17 cellular contexts compared by ENCODE assay signal in genomic region chr1:158024737-158025136, GRCh38. TPM values are rescaled to one million over a fixed set of nuclear protein-coding genes. Genes with fewer than 3 reads are reported as not detected.
DNase-seq lines count a peak whose midpoint lies in the region; ATAC-seq and TF ChIP-seq lines count a peak whose summit lies in the region.
"Had no signal": no experiment of that assay in that cellular context is flagged by ENCODE, and none has a peak within 500 bp of the region (broad histone marks: within the 10 kb centered on the region; RNA-seq: fewer than 3 reads in every experiment).

No MANE protein-coding gene starts in this region.

- no peak overlapping the region for H2BK20ac ChIP-seq in H9 (ENCODE audit: low read depth, low read length, poor library complexity, severe bottlenecking)

- H3K36me3 ChIP-seq in ascending aorta (no peaks in the 10 kb centered on the region), lung (ENCODE audit: control insufficient read depth in 2 of 2, insufficient read depth in 2 of 2, low read length in 2 of 2) (no peaks in the 10 kb centered on the region), spleen (no peaks in the 10 kb centered on the region)
- H3K36me3 ChIP-seq: cardiac muscle cell had no signal

- H3K14ac ChIP-seq in H9 (ENCODE audit: insufficient read depth, low read length), result no peak overlapping the region

- intact Hi-C loops in ascending aorta (cut with DNase I) (no loop called here), spleen (cut with DNase I; ENCODE audit: low total_unique reads) (no loop called here)

- no peak overlapping the region for H3K27ac ChIP-seq in H9 (ENCODE audit: insufficient read length, low read depth, low read length)
- peak overlapping the region; percentile 92 to 99 for H3K27ac ChIP-seq in ascending aorta
- H3K27ac ChIP-seq in lung (ENCODE audit: low read depth in 1 of 2, low read length in 1 of 2), result peak overlapping the region; percentile 21 to 22
- peak overlapping the region in 5 of 8 donors; percentile 20 to 67 (median 50) for H3K27ac ChIP-seq in spleen
- H3K27ac ChIP-seq: cardiac muscle cell had no signal

- H2BK5ac ChIP-seq in H9 (ENCODE audit: insufficient read length, low read length), result no peak overlapping the region

- H3K56ac ChIP-seq in H9 (ENCODE audit: insufficient read length, low read depth, low read length), result no peak overlapping the region

- no peaks in the 10 kb centered on the region for H4K20me1 ChIP-seq in H9 (ENCODE audit: control insufficient read depth, insufficient read depth, insufficient read length)

- no peaks in the 10 kb centered on the region for H3K79me1 ChIP-seq in H9 (ENCODE audit: insufficient read depth, low read depth, low read length, poor library complexity, severe bottlenecking)

- H2BK12ac ChIP-seq in H9 (ENCODE audit: insufficient read length, low read depth, low read length), result no peak overlapping the region

- no peak overlapping the region for H3K9ac ChIP-seq in H9 (ENCODE audit: extremely low read depth, insufficient read length, low read length)

- no peaks in the 10 kb centered on the region for H3K9me3 Mint-ChIP-seq in H9
- H3K9me3 Mint-ChIP-seq in stimulated activated naive B cell treated with anti-CD40 and anti-IgM and Interleukin-4, amounts not matched to agents 10 μg/mL and 1 μg/mL and 100 μg/mL, for 72 hours, result no peaks in the 10 kb centered on the region

- no peak overlapping the region for H3T11ph ChIP-seq in H9 (ENCODE audit: low read length)

- no peak overlapping the region for H3K4ac ChIP-seq in H9 (ENCODE audit: low read depth, low read length)

- H2BK120ac ChIP-seq in H9 (ENCODE audit: low read depth, low read length, poor library complexity, severe bottlenecking), result no peak overlapping the region

- H4K5ac ChIP-seq in H9 (ENCODE audit: insufficient read length, low read depth, low read length), result no peak overlapping the region

- H3K27ac Mint-ChIP-seq in H9, result peak overlapping the region in 2 of 3 experiments; percentile 22 to 47; a peak in 3 of 7 replicates
- H3K27ac Mint-ChIP-seq in stimulated activated naive B cell treated with anti-CD40 and anti-IgM and Interleukin-4, amounts not matched to agents 10 μg/mL and 1 μg/mL and 100 μg/mL, for 72 hours, result no peak overlapping the region

- H3K36me3 Mint-ChIP-seq in H9 (ENCODE audit: insufficient read depth in 1 of 3, low read depth in 3 of 3), result no peaks in the 10 kb centered on the region; a peak in 1 of 7 replicates
- no peaks in the 10 kb centered on the region for H3K36me3 Mint-ChIP-seq in stimulated activated naive B cell treated with anti-CD40 and anti-IgM and Interleukin-4, amounts not matched to agents 10 μg/mL and 1 μg/mL and 100 μg/mL, for 72 hours

- no peak overlapping the region for H4K91ac ChIP-seq in H9 (ENCODE audit: insufficient read length, low read depth, low read length)

- H3K4me3 Mint-ChIP-seq in H9, result no peak overlapping the region
- H3K4me3 Mint-ChIP-seq in stimulated activated naive B cell treated with anti-CD40 and anti-IgM and Interleukin-4, amounts not matched to agents 10 μg/mL and 1 μg/mL and 100 μg/mL, for 72 hours, result no peak overlapping the region

- no peaks in the 10 kb centered on the region for H3K23me2 ChIP-seq in H9 (ENCODE audit: insufficient read length, low read depth, low read length, poor library complexity, severe bottlenecking)

- TF ChIP-seq POLR2A in spleen (IDR thresholded peaks at IDR 0.05), result no peak

- H3K27me3 ChIP-seq in H9 (ENCODE audit: insufficient read depth, low read length), result no peaks in the 10 kb centered on the region
- H3K27me3 ChIP-seq in ascending aorta, result no peaks in the 10 kb centered on the region
- H3K27me3 ChIP-seq in lung (ENCODE audit: control insufficient read depth, insufficient read depth), result no peaks in the 10 kb centered on the region
- H3K27me3 ChIP-seq in spleen (replicated peaks in 1 of 7), result peaks cover 0 to 5% (median 0%) of the 10 kb centered on the region in 7 donors
- H3K27me3 ChIP-seq: cardiac muscle cell had no signal

- H2AK5ac ChIP-seq in H9 (ENCODE audit: insufficient read length, low read length), result no peak overlapping the region

- peak overlapping the region in 1 of 2 donors; percentile 14 for H3K4me3 ChIP-seq in ascending aorta
- H3K4me3 ChIP-seq in lung, result no peak overlapping the region
- no peak overlapping the region for H3K4me3 ChIP-seq in spleen
- H3K4me3 ChIP-seq: cardiac muscle cell had no signal

- H3K9me3 ChIP-seq in H9 (ENCODE audit: control insufficient read depth, low read depth, low read length) (no peaks in the 10 kb centered on the region), ascending aorta (no peaks in the 10 kb centered on the region), lung (ENCODE audit: control insufficient read depth in 2 of 2, insufficient read depth in 1 of 2, low read length in 1 of 2) (no peaks in the 10 kb centered on the region), spleen (no peaks in the 10 kb centered on the region)

- H3K4me1 Mint-ChIP-seq in H9, result peaks cover 45 to 59% of the 10 kb centered on the region in 2 experiments
- H3K4me1 Mint-ChIP-seq in stimulated activated naive B cell treated with anti-CD40 and anti-IgM and Interleukin-4, amounts not matched to agents 10 μg/mL and 1 μg/mL and 100 μg/mL, for 72 hours, result no peaks in the 10 kb centered on the region

- no peak overlapping the region for H3K4me2 ChIP-seq in H9 (ENCODE audit: insufficient read depth, insufficient read length, low read length)

- H4K8ac ChIP-seq in H9 (replicated peaks; ENCODE audit: insufficient read length, low read depth, low read length), result no peak overlapping the region

- no peak overlapping the region for H2AFZ ChIP-seq in H9 (ENCODE audit: low read length)

- no peaks in the 10 kb centered on the region for H3K27me3 Mint-ChIP-seq in H9 (ENCODE audit: low read depth)
- peaks cover 19 to 21% of the 10 kb centered on the region in 2 donors for H3K27me3 Mint-ChIP-seq in stimulated activated naive B cell treated with anti-CD40 and anti-IgM and Interleukin-4, amounts not matched to agents 10 μg/mL and 1 μg/mL and 100 μg/mL, for 72 hours

- H3K4me1 ChIP-seq in H9 (ENCODE audit: insufficient read depth, low read length) (peaks cover 17% of the 10 kb centered on the region), ascending aorta (peaks cover 40 to 63% of the 10 kb centered on the region in 2 donors), lung (ENCODE audit: control insufficient read depth in 2 of 2, insufficient read depth in 2 of 2, low read length in 2 of 2) (peaks cover 0 to 17% of the 10 kb centered on the region in 2 donors), spleen (peaks cover 2 to 43% (median 16%) of the 10 kb centered on the region in 6 donors)

- no peak for DNase-seq in H9
- peak in 1 of 2 donors; percentile 82 for DNase-seq in ascending aorta (ENCODE audit: low spot score in 2 of 2)
- DNase-seq in lung (ENCODE audit: low spot score), result no peak
- DNase-seq in spleen, result no peak
- DNase-seq in C1 segment of cervical spinal cord (lab: John Stamatoyannopoulos, UW), result no peak
- no peak for DNase-seq in stimulated activated naive B cell treated with anti-CD40 and anti-IgM and Interleukin-4, amounts not matched to agents 10 μg/mL and 1 μg/mL and 100 μg/mL, for 72 hours
- no peak for DNase-seq in NCI-H1417 (lab: John Stamatoyannopoulos, UW)
- DNase-seq in iPS-NIHi11 (ENCODE audit: low spot score), result no peak
- DNase-seq: activated naive CD4-positive, alpha-beta T cell; NCI-H1436 treated with DMSO at 0.1 percent for 48 hours; NCI-H510A; PC-3; stimulated activated CD4-positive, alpha-beta T cell treated with anti-CD3 and anti-CD28 coated beads, Interleukin-15, amount 100 ng/mL, for 24 hours; substantia nigra; SW 1271 had no signal

- no peak for TF ChIP-seq CTCF in H9 (conservative IDR thresholded peaks at IDR 0.05)
- no peak for TF ChIP-seq CTCF in ascending aorta (IDR thresholded peaks at IDR 0.05)
- TF ChIP-seq CTCF in lung (IDR thresholded peaks at IDR 0.05; ENCODE audit: control extremely low read depth, extremely low read depth), result no peak
- TF ChIP-seq CTCF in spleen (IDR thresholded peaks at IDR 0.05 in 8 of 11, conservative IDR thresholded peaks at IDR 0.05 in 3 of 11), result no peak

- H3K23ac ChIP-seq in H9 (ENCODE audit: insufficient read length, low read depth, low read length), result no peak overlapping the region

- H2BK15ac ChIP-seq in H9 (ENCODE audit: low read depth, low read length), result no peak overlapping the region

- WGBS in H9 (ENCODE audit: extremely low coverage, insufficient read length, low lambda C conversion rate), result no CpG with 5 or more reads among the region's 7 CpGs
- 83 to 84% methylated on average over 7 of the region's 7 CpGs for WGBS in lung, 2 donors
- WGBS in spleen, 5 donors, result 66 to 87% (median 76%) methylated on average over 7 of the region's 7 CpGs

- H3K18ac ChIP-seq in H9 (ENCODE audit: insufficient read length, low read depth, low read length), result no peak overlapping the region

- ATAC-seq in lung (ENCODE audit: insufficient read depth, low FRiP score), result no peak
- ATAC-seq in stimulated activated naive B cell treated with anti-CD40 and anti-IgM and Interleukin-4, amounts not matched to agents 10 μg/mL and 1 μg/mL and 100 μg/mL, for 72 hours (replicated peaks), result no peak
- ATAC-seq: activated CD4-positive, CD25-positive, alpha-beta regulatory T cell treated with anti-CD3 and anti-CD28 coated beads, Interleukin-2, amount 50 U/mL, for 24 hours had no signal

- peaks cover 5% of the 10 kb centered on the region; the same call in 1 of the 2 replicates for H3K79me2 ChIP-seq in H9 (ENCODE audit: insufficient read depth, low read length)

RNA-seq across cellular contexts. Expression of gene KIRREL1, which starts 31.3 kb away (rescaled TPM):
- total RNA-seq in H9 (2021) (29.9 and 30.5 TPM in 2 replicates), ascending aorta (114 TPM), lung (10 to 100 TPM; 33.9 to 41.8 TPM), spleen (10 to 100 TPM; 14.0 to 50.9 (median 24.5) TPM)
- polyA plus RNA-seq in lung (10 to 100 TPM in 1 of 2 donors, 1 to 10 TPM in 1; 7.5 to 19.2 TPM), spleen (1 to 10 TPM; 1.4 to 3.9 (median 1.7) TPM)
